In genomic region chr18:75639468-75639831, GRCh38 we compare ENCODE assay signal across 21 cellular contexts.
DNase-seq lines count a peak whose midpoint lies in the region; ATAC-seq and TF ChIP-seq lines count a peak whose summit lies in the region.
"Had no signal": no experiment of that assay in that cellular context is flagged by ENCODE, and none has a peak within 500 bp of the region (broad histone marks: within the 10 kb centered on the region; RNA-seq: fewer than 3 reads in every experiment).

No MANE protein-coding gene starts in this region.

- TF ChIP-seq EP300 in sigmoid colon (IDR thresholded peaks at IDR 0.05) = no peak

- no peak for TF ChIP-seq POLR2A in sigmoid colon (IDR thresholded peaks at IDR 0.05)

- H3K4me1 ChIP-seq in BLaER1 treated with 17β-estradiol and CSF1 and Interleukin-3, amounts not matched to agents 10 nM and 100 nM = peaks cover 42 to 73% (median 61%) of the 10 kb centered on the region in 10 experiments
- H3K4me1 ChIP-seq in sigmoid colon = peaks cover 0 to 51% (median 26%) of the 10 kb centered on the region in 4 donors

- H3K4me2 ChIP-seq in BLaER1 treated with 17β-estradiol and CSF1 and Interleukin-3, amounts not matched to agents 10 nM and 100 nM = peak overlapping the region; percentile 21 to 79 (median 68); a peak in 21 of 22 replicates

- DNase-seq in sigmoid colon = no peak
- DNase-seq in NCI-H510A (lab: John Stamatoyannopoulos, UW) = no peak
- DNase-seq in NK-92 treated with Interleukin-12 subunit alpha and Interleukin-12 subunit beta, amount 100 ng/mL, for 24 hours (lab: John Stamatoyannopoulos, UW) = no peak
- DNase-seq in NCI-H1930 (lab: John Stamatoyannopoulos, UW) = no peak
- DNase-seq: activated CD4-positive, CD25-positive, alpha-beta regulatory T cell treated with anti-CD3 and anti-CD28 coated beads, Interleukin-2, amount 50 U/mL, for 72 hours; activated CD8-positive, alpha-beta T cell treated with anti-CD3 and anti-CD28 coated beads for 36 hours; activated effector memory CD4-positive, alpha-beta T cell treated with Interleukin-2 at 50 U/mL for 16 hours; activated T-cell treated with anti-CD3 and anti-CD28 coated beads for 4 hours; central memory CD4-positive, alpha-beta T cell; dermis blood vessel endothelial cell; KG1; MM.1S; NCI-H2081; stimulated activated naive CD8-positive, alpha-beta T cell treated with anti-CD3 and anti-CD28 coated beads, Interleukin-15, Interleukin-2, amounts not matched to agents 100 U/mL and 50 U/mL, for 24 hours; thyroid gland had no signal

- H3K9ac ChIP-seq in BLaER1 treated with 17β-estradiol and CSF1 and Interleukin-3, amounts not matched to agents 10 nM and 100 nM = peak overlapping the region in 3 of 11 experiments; percentile 16 to 32 (median 19); a peak in 4 of 22 replicates

- no peak for TF ChIP-seq CTCF in sigmoid colon (IDR thresholded peaks at IDR 0.05)

- H3K27me3 ChIP-seq in BLaER1 treated with 17β-estradiol and CSF1 and Interleukin-3, amounts not matched to agents 10 nM and 100 nM = no peaks in the 10 kb centered on the region
- H3K27me3 ChIP-seq in layer of hippocampus (ENCODE audit: control insufficient read depth, insufficient read depth, low read length) (no peaks in the 10 kb centered on the region), sigmoid colon (no peaks in the 10 kb centered on the region)
- H3K27me3 ChIP-seq: ascending aorta, thyroid gland had no signal

- no peak overlapping the region for H3K4me3 ChIP-seq in BLaER1 treated with 17β-estradiol and CSF1 and Interleukin-3, amounts not matched to agents 10 nM and 100 nM
- H3K4me3 ChIP-seq in sigmoid colon = peak overlapping the region in 3 of 4 donors; percentile 41 to 48 (median 44)
- H3K4me3 ChIP-seq: SK-N-MC, thyroid gland had no signal

- peak overlapping the region in 9 of 11 experiments; percentile 46 to 85 (median 69); a peak in 17 of 22 replicates for H3K27ac ChIP-seq in BLaER1 treated with 17β-estradiol and CSF1 and Interleukin-3, amounts not matched to agents 10 nM and 100 nM
- H3K27ac ChIP-seq in angular gyrus (ENCODE audit: low read depth, low read length) (peak overlapping the region; percentile 84), layer of hippocampus (ENCODE audit: low read depth, low read length) (peak overlapping the region; percentile 60), sigmoid colon (peak overlapping the region in 3 of 4 donors; percentile 81 to 88 (median 85))
- H3K27ac ChIP-seq: ascending aorta, SK-N-MC, thyroid gland had no signal

- no peak for ATAC-seq in GM18858 (IDR thresholded peaks at IDR 0.05; ENCODE audit: unreplicated experiment)
- ATAC-seq: activated CD8-positive, alpha-beta T cell treated with anti-CD3 and anti-CD28 coated beads for 36 hours; stimulated activated naive CD8-positive, alpha-beta T cell treated with anti-CD3 and anti-CD28 coated beads, Interleukin-15, Interleukin-2, amounts not matched to agents 100 U/mL and 50 U/mL, for 24 hours had no signal

- no peaks in the 10 kb centered on the region for H4K20me1 ChIP-seq in BLaER1 treated with 17β-estradiol and CSF1 and Interleukin-3, amounts not matched to agents 10 nM and 100 nM

- intact Hi-C loops in sigmoid colon (cut with DNase I) = loop anchor here (5.0 to 10.0 kb wide), 2 partner anchors 48 to 985 kb away; no protein-coding TSS in a partner anchor

- H3K9me3 ChIP-seq in BLaER1 treated with 17β-estradiol and CSF1 and Interleukin-3, amounts not matched to agents 10 nM and 100 nM (replicated peaks in 1 of 11) = peaks cover 0 to 25% (median 4%) of the 10 kb centered on the region in 11 experiments; a peak in 8 of 22 replicates
- no peaks in the 10 kb centered on the region for H3K9me3 ChIP-seq in sigmoid colon
- H3K9me3 ChIP-seq: ascending aorta, thyroid gland had no signal

- H3K36me3 ChIP-seq in BLaER1 treated with 17β-estradiol and CSF1 and Interleukin-3, amounts not matched to agents 10 nM and 100 nM = no peaks in the 10 kb centered on the region
- H3K36me3 ChIP-seq in sigmoid colon = no peaks in the 10 kb centered on the region
- H3K36me3 ChIP-seq: ascending aorta, thyroid gland had no signal

- 23 to 65% methylated on average over 8 of the region's 8 CpGs for WGBS in sigmoid colon, 2 donors

Comparison
In these comparisons a context has a peak if more than half of its experiments do, and no peak if none do; other contexts are left out.
1. H3K4me3 ChIP-seq: peak in sigmoid colon (3 of 4); none in BLaER1 treated with 17β-estradiol and CSF1 and Interleukin-3, amounts not matched to agents 10 nM and 100 nM (0 of 10).
2. Peak in every context shown above with its lines, with median percentiles within 50 percentile points of each other: H3K27ac ChIP-seq.